In genomic region chr19:44847144-44848035, GRCh38 we compare ENCODE assay signal across 8 cellular contexts. TPM values are rescaled to one million over a fixed set of nuclear protein-coding genes. Genes with fewer than 3 reads are reported as not detected.
A peak's percentile ranks its signal among the peaks of the same experiment; 100 is the strongest.
DNase-seq lines count a peak whose midpoint lies in the region; ATAC-seq and TF ChIP-seq lines count a peak whose summit lies in the region.

No MANE protein-coding gene starts in this region.

- H3K36me3 ChIP-seq in HEK293 (ENCODE audit: control insufficient read depth in 2 of 2, insufficient read depth in 1 of 2, low read length in 2 of 2) (peaks cover 0 to 6% of the 10 kb centered on the region in 2 experiments; a peak in 1 of 3 replicates), esophagus muscularis mucosa (peaks cover 0 to 3% (median 0%) of the 10 kb centered on the region in 4 donors), muscle layer of duodenum (ENCODE audit: control insufficient read depth in 1 of 2, insufficient read depth in 2 of 2, low read length in 2 of 2) (no peaks in the 10 kb centered on the region)

- H3K4me3 ChIP-seq in HEK293 (ENCODE audit: low read depth, low read length), result peak overlapping the region; percentile 85
- H3K4me3 ChIP-seq in esophagus muscularis mucosa, result peak overlapping the region; percentile 82 to 100 (median 99)
- peak overlapping the region; percentile 87 to 88 for H3K4me3 ChIP-seq in muscle layer of duodenum (ENCODE audit: low read depth in 1 of 2, low read length in 2 of 2)

- H3K27me3 Mint-ChIP-seq in WTC11 (ENCODE audit: low read depth), result peaks cover 6% of the 10 kb centered on the region

- intact Hi-C loops in esophagus muscularis mucosa (cut with DNase I), result no loop called here

- DNase-seq in AG08396 (ENCODE audit: low spot score), result peak; percentile 62
- DNase-seq in WTC11 (ENCODE audit: low spot score), result peak; percentile 74
- DNase-seq in esophagus muscularis mucosa (ENCODE audit: extremely low spot score), result no peak
- no peak for DNase-seq in NCI-H1436 (lab: John Stamatoyannopoulos, UW)
- DNase-seq in SKM-1 treated with dmso at 0.1 percent for 144 hours (lab: John Stamatoyannopoulos, UW; ENCODE audit: unreplicated experiment), result no peak
- no peak for DNase-seq in NCI-H1694 (lab: John Stamatoyannopoulos, UW)

- H3K27ac Mint-ChIP-seq in WTC11, result peak overlapping the region; percentile 99

- under 1% methylated on average over 16 of the region's 47 CpGs for WGBS in esophagus muscularis mucosa

- H3K27me3 ChIP-seq in esophagus muscularis mucosa (no peaks in the 10 kb centered on the region), muscle layer of duodenum (ENCODE audit: low read depth, low read length) (no peaks in the 10 kb centered on the region)

- TF ChIP-seq CTCF in HEK293 (tag by site-specific recombination; IDR thresholded peaks at IDR 0.05), result no peak
- TF ChIP-seq CTCF in WTC11 (IDR thresholded peaks at IDR 0.05), result no peak
- TF ChIP-seq CTCF in esophagus muscularis mucosa (IDR thresholded peaks at IDR 0.05), result no peak

- H3K4me1 ChIP-seq in HEK293 (ENCODE audit: control insufficient read depth, insufficient read depth, low read length), result peaks cover 25% of the 10 kb centered on the region
- H3K4me1 ChIP-seq in esophagus muscularis mucosa, result peaks cover 44 to 68% (median 54%) of the 10 kb centered on the region in 4 donors
- peaks cover 13 to 36% of the 10 kb centered on the region in 2 donors for H3K4me1 ChIP-seq in muscle layer of duodenum (ENCODE audit: control insufficient read depth in 1 of 2, insufficient read depth in 2 of 2, low read length in 2 of 2)

- peak; percentile 18 for TF ChIP-seq POLR2A in esophagus muscularis mucosa (IDR thresholded peaks at IDR 0.05; ENCODE audit: low read depth)

- POLR2A ChIA-PET in HEK293 (lab: Yijun Ruan, JAX), result interaction anchor here (0.6 to 2.2 kb wide), 5 partner anchors 39 to 192 kb away, joined by 3 to 15 read pairs (median 10); partner anchors contain the start of genes APOE, BCAM and TOMM40
- POLR2A ChIA-PET in WTC11 (lab: Charles Lee), result interaction anchor here (0.5 to 3.4 kb wide), 6 partner anchors 38 to 245 kb away, joined by 3 to 17 read pairs (median 8); partner anchors contain the start of genes APOE, BCAM and TOMM40

- peaks cover 31% of the 10 kb centered on the region for H3K4me1 Mint-ChIP-seq in WTC11

- CTCF ChIA-PET in HEK293 (lab: Yijun Ruan, JAX), result interaction anchor here (0.6 to 1.8 kb wide), 6 partner anchors 24 to 276 kb away, joined by 3 to 4 read pairs (median 3); no protein-coding TSS in a partner anchor
- CTCF ChIA-PET in WTC11 (lab: Charles Lee), result interaction anchor here (0.8 to 2.4 kb wide), 9 partner anchors 57 to 276 kb away, joined by 3 to 26 read pairs (median 5); no protein-coding TSS in a partner anchor

- no peak for ATAC-seq in WTC11

- H3K27ac ChIP-seq in HEK293 (ENCODE audit: extremely low read depth, low read depth, low read length) (peak overlapping the region; percentile 93), esophagus muscularis mucosa (replicated peaks in 1 of 4) (peak overlapping the region; percentile 95 to 98 (median 98)), muscle layer of duodenum (ENCODE audit: low read length) (peak overlapping the region; percentile 98)

- H3K4me3 Mint-ChIP-seq in WTC11, result peak overlapping the region; percentile 97

- no peaks in the 10 kb centered on the region for H3K9me3 Mint-ChIP-seq in WTC11

- no peak for TF ChIP-seq EP300 in esophagus muscularis mucosa (IDR thresholded peaks at IDR 0.05)

- H3K36me3 Mint-ChIP-seq in WTC11, result no peaks in the 10 kb centered on the region

- H3K9me3 ChIP-seq in HEK293 (ENCODE audit: control insufficient read depth, insufficient read depth, low read depth, low read length), result no peaks in the 10 kb centered on the region
- no peaks in the 10 kb centered on the region for H3K9me3 ChIP-seq in esophagus muscularis mucosa
- H3K9me3 ChIP-seq in muscle layer of duodenum (ENCODE audit: control insufficient read depth in 1 of 2, low read length in 2 of 2), result no peaks in the 10 kb centered on the region

TF ChIP-seq in HEK293, 187 proteins besides CTCF, POLR2A, EP300 and RAD21 (continues in another document):
- TF ChIP-seq ZXDB (tag by site-specific recombination; IDR thresholded peaks at IDR 0.05), result peak; percentile 52
- no peak for TF ChIP-seq ZNF157 (tag by site-specific recombination; IDR thresholded peaks at IDR 0.05)
- TF ChIP-seq ZBTB6 (tag by site-specific recombination; IDR thresholded peaks at IDR 0.05), result peak; percentile 95
- TF ChIP-seq ZNF571 (tag by site-specific recombination; IDR thresholded peaks at IDR 0.05), result no peak
- TF ChIP-seq KLF8 (tag by site-specific recombination; IDR thresholded peaks at IDR 0.05), result peak; percentile 72
- TF ChIP-seq GLIS2 (tag by site-specific recombination; IDR thresholded peaks at IDR 0.05), result peak; percentile 96

TF ChIP-seq in WTC11, 78 proteins besides CTCF, POLR2A, EP300 and RAD21 (continues in another document):
- TF ChIP-seq MLX (CRISPR knock-in tag; IDR thresholded peaks at IDR 0.05) (no peak), FOXP1 (CRISPR knock-in tag; IDR thresholded peaks at IDR 0.05; ENCODE audit: borderline replicate concordance) (no peak), ETV6 (CRISPR knock-in tag; IDR thresholded peaks at IDR 0.05) (peak; percentile 15; the same call in 1 of the 2 replicates), PRDM15 (CRISPR knock-in tag; IDR thresholded peaks at IDR 0.05) (no peak), ZNF423 (CRISPR knock-in tag; IDR thresholded peaks at IDR 0.05) (peak; percentile 89), FOXK1 (CRISPR knock-in tag; IDR thresholded peaks at IDR 0.05) (peak; percentile 33; the same call in 1 of the 2 replicates)
- TF ChIP-seq, protein P1, sequence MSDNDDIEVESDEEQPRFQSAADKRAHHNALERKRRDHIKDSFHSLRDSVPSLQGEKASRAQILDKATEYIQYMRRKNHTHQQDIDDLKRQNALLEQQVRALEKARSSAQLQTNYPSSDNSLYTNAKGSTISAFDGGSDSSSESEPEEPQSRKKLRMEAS (CRISPR knock-in tag; IDR thresholded peaks at IDR 0.05), result no peak; the same call in 1 of the 2 replicates
- TF ChIP-seq, protein P2, sequence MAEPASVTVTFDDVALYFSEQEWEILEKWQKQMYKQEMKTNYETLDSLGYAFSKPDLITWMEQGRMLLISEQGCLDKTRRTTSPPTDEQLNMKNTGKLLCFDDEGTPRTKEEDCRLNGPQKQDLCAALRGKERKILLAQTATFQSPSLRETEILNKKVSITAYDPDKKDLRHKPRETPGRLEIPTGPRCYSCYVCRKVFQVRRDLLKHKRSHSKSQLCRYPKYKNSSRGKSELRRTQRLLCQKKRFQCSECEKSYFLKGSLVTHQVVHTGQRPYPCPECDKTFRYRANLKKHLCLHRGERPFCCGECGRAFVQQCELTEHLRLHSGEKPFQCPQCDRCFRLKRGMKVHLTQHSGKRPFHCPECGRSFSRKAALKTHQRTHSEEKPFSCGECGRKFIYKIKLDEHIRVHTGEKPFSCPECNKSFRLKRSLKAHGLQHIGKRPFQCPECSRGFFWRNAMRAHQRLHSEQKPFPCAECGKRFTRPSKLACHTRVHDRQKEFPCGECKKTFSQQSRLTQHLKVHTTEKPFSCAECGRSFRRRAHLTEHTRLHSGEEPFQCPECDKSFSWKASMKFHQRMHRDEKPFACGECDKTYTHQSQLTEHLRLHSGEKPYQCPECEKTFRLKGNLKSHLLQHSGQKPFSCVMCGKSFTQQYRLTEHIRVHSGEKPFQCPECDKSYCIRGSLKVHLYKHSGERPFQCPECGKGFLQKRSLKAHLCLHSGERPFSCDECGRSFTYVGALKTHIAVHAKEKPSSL (CRISPR knock-in tag; conservative IDR thresholded peaks at IDR 0.05), result no peak

RNA-seq across cellular contexts. Expression of gene NECTIN2, which starts 1.3 kb away (rescaled TPM):
- total RNA-seq in WTC11 (2021), result 164 to 170 TPM (median 168 TPM) in 3 replicates
- total RNA-seq in esophagus muscularis mucosa, result 10 to 100 TPM; 34.5 to 72.4 (median 60.1) TPM

RNA-seq across cellular contexts. Expression of gene BCAM, which starts 38.5 kb away (rescaled TPM):
- total RNA-seq in WTC11 (2021) (73.1 to 89.5 TPM (median 80.0 TPM) in 3 replicates), esophagus muscularis mucosa (10 to 100 TPM; 32.4 to 76.5 (median 56.6) TPM)

RNA-seq across cellular contexts. Expression of gene TOMM40, which starts 43.7 kb away (rescaled TPM):
- total RNA-seq in WTC11 (2021) (166 to 221 TPM (median 181 TPM) in 3 replicates), esophagus muscularis mucosa (10 to 100 TPM; 29.1 to 49.9 (median 41.0) TPM)

RNA-seq across cellular contexts. Expression of gene APOE, which starts 58.2 kb away (rescaled TPM):
- total RNA-seq in WTC11 (2021) (815 to 837 TPM (median 824 TPM) in 3 replicates), esophagus muscularis mucosa (10 to 100 TPM; 20.3 to 47.3 (median 37.2) TPM)

Comparison
In these comparisons a context has a peak if more than half of its experiments do, and no peak if none do; other contexts are left out.
1. DNase-seq: peak in AG08396 (single experiment) and WTC11 (single experiment); none in esophagus muscularis mucosa (single experiment), NCI-H1436 (single experiment), SKM-1 treated with dmso at 0.1 percent for 144 hours (single experiment) and NCI-H1694 (single experiment).
2. Peak in every context shown above with its lines, with median percentiles within 50 percentile points of each other: H3K27ac ChIP-seq and H3K4me3 ChIP-seq.